Comparison of ENCODE assay signal across 15 cellular contexts in the genomic region with DNA sequence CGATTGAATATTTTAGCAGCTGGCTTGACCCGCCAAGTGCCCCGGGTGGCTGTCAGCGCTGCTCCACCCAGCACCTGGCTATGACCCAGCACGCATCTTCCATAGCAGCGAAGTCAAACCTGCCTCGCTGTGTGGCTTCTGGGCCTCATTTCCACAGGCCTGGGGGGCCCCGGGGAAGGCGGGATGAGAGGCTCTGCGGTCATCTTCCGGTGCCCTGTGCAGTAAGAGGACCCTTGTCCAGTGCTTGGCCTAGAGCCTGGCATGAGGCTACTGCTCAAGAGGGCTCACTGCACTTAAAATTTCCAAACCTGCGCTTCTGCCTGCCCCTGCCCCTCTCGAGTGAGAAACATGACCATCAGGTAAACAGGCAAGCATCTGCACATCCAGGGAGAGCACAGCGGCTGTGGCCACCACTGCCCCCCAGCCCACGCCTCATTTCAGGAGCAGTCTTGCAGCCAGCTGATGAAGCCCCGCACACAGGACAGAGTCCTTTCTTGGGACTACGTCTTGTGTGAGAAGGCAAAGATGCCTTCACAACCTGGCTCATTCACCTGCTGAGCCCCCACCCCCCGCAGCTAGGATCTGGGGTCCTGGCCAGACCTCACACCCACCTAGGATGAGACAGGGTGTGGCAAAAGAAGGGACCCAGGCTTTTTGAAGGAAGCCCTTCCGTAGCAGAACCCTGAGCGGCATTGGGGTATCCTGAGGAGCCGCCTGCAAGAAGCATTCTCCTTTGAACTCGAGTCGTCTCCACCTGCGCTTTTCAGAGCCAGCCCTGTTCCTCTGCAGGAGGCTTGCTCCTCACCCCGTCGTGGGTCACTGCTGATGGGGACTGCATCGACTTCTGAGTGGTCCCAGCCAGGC.
DNase-seq lines count a peak whose midpoint lies in the region; ATAC-seq lines count a peak whose summit lies in the region.
"Had no signal": no experiment of that assay in that cellular context is flagged by ENCODE, and none has a peak within 500 bp of the region (broad histone marks: within the 10 kb centered on the region; RNA-seq: fewer than 3 reads in every experiment).

No MANE protein-coding gene starts in this region.

- peak; percentile 69 for DNase-seq in G401 (ENCODE audit: low spot score)
- peak; percentile 23 for DNase-seq in NCI-H1092 (lab: John Stamatoyannopoulos, UW)
- DNase-seq in ecto neural progenitor cell (ENCODE audit: low spot score), result peak; percentile 41
- DNase-seq in sciatic nerve (ENCODE audit: low spot score), result peak; percentile 41
- no peak for DNase-seq in NCI-H526 (lab: John Stamatoyannopoulos, UW)
- DNase-seq in NCI-H146 (lab: John Stamatoyannopoulos, UW), result no peak
- DNase-seq: AML-193, amygdala, left ventricle myocardium superior, mucosa of descending colon, NCI-H774 had no signal

- in situ Hi-C loops in G401 (cut with HindIII; ENCODE audit: low sequenced_read_pairs), result no loop called here

- intact Hi-C loops in sciatic nerve (cut with DNase I), result no loop called here

- ATAC-seq in sciatic nerve, result no peak
- no peak for ATAC-seq in GM19328 (IDR thresholded peaks at IDR 0.05; ENCODE audit: unreplicated experiment)
- ATAC-seq: activated CD4-positive, CD25-positive, alpha-beta regulatory T cell treated with anti-CD3 and anti-CD28 coated beads, Interleukin-2, amount 50 U/mL, for 24 hours; K562; left ventricle myocardium superior; mucosa of descending colon; stimulated activated memory B cell treated with anti-CD40 and anti-IgM and Interleukin-4, amounts not matched to agents 10 μg/mL and 1 μg/mL and 100 μg/mL, for 72 hours had no signal

Comparison
In these comparisons a context has a peak if more than half of its experiments do, and no peak if none do; other contexts are left out.
1. DNase-seq: peak in G401 (single experiment), NCI-H1092 (single experiment), ecto neural progenitor cell (single experiment) and sciatic nerve (single experiment); none in NCI-H526 (0 of 2) and NCI-H146 (single experiment).